ENCODE assay signal across 11 cellular contexts in genomic region chr15:64903331-64903950, GRCh38.
"Had no signal": no experiment of that assay in that cellular context is flagged by ENCODE, and none has a peak within 500 bp of the region (broad histone marks: within the 10 kb centered on the region; RNA-seq: fewer than 3 reads in every experiment).

No MANE protein-coding gene starts in this region.

- DNase-seq: activated CD4-positive, CD25-positive, alpha-beta regulatory T cell treated with anti-CD3 and anti-CD28 coated beads, Interleukin-2, amount 50 U/mL, for 72 hours; activated CD8-positive, alpha-beta T cell treated with anti-CD3 and anti-CD28 coated beads for 36 hours; activated naive CD8-positive, alpha-beta T cell treated with anti-CD3 and anti-CD28 coated beads for 36 hours; colonic mucosa; effector CD4-positive, alpha-beta T cell; mesendoderm; T-helper 9 cell; testis had no signal

- ATAC-seq: activated CD8-positive, alpha-beta T cell treated with anti-CD3 and anti-CD28 coated beads for 36 hours; sciatic nerve had no signal

- H3K27ac Mint-ChIP-seq: activated CD8-positive, alpha-beta T cell treated with anti-CD3 and anti-CD28 coated beads for 36 hours; activated naive CD8-positive, alpha-beta T cell treated with anti-CD3 and anti-CD28 coated beads for 36 hours; stimulated activated naive CD8-positive, alpha-beta T cell treated with anti-CD3 and anti-CD28 coated beads, Interleukin-15, Interleukin-2, amounts not matched to agents 100 ng/mL and 50 ng/mL, for 24 hours had no signal

- H3K4me3 Mint-ChIP-seq: activated CD8-positive, alpha-beta T cell treated with anti-CD3 and anti-CD28 coated beads for 36 hours; activated naive CD8-positive, alpha-beta T cell treated with anti-CD3 and anti-CD28 coated beads for 36 hours; neural crest cell; stimulated activated naive CD8-positive, alpha-beta T cell treated with anti-CD3 and anti-CD28 coated beads, Interleukin-15, Interleukin-2, amounts not matched to agents 100 ng/mL and 50 ng/mL, for 24 hours had no signal

- H3K27me3 Mint-ChIP-seq: activated CD8-positive, alpha-beta T cell treated with anti-CD3 and anti-CD28 coated beads for 36 hours; activated naive CD8-positive, alpha-beta T cell treated with anti-CD3 and anti-CD28 coated beads for 36 hours; stimulated activated naive CD8-positive, alpha-beta T cell treated with anti-CD3 and anti-CD28 coated beads, Interleukin-15, Interleukin-2, amounts not matched to agents 100 ng/mL and 50 ng/mL, for 24 hours had no signal
